20 cellular contexts compared by ENCODE assay signal in the genomic region with DNA sequence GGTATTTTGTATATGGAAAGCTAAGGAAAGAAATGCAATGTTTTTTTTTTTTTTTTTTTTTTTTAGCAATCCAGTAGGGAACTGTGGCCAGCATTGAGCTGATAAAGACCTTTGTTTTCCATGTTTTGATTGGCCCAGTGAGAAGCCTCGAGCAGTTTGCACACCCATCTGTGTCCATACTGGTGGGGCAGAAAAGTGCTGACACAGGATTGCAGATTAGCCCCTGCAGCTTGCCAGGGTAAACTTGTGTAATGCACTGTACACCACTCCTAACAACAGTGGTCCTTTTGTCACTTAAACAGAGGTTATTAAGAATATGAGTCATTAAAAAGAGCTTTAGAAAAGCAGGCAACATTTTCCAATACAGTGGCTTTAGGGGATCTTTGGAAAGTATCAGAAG.
DNase-seq lines count a peak whose midpoint lies in the region; FAIRE-seq and TF ChIP-seq lines count a peak whose summit lies in the region.
"Had no signal": no experiment of that assay in that cellular context is flagged by ENCODE, and none has a peak within 500 bp of the region (broad histone marks: within the 10 kb centered on the region; RNA-seq: fewer than 3 reads in every experiment).

No MANE protein-coding gene starts in this region.

- H3K79me2 ChIP-seq in H1 (ENCODE audit: control insufficient read depth in 1 of 2, insufficient read depth in 2 of 2, low read length in 2 of 2): no peaks in the 10 kb centered on the region

- H3K36me3 Mint-ChIP-seq in Calu3 (ENCODE audit: insufficient read depth, unreplicated experiment): no peaks in the 10 kb centered on the region
- H3K36me3 Mint-ChIP-seq: activated naive CD8-positive, alpha-beta T cell treated with anti-CD3 and anti-CD28 coated beads for 36 hours had no signal

- no peak overlapping the region for H3K23ac ChIP-seq in H1 (ENCODE audit: insufficient read length)
- no peak overlapping the region for H3K23ac ChIP-seq in mesenchymal stem cell (ENCODE audit: low read length in 2 of 2)

- H3K56ac ChIP-seq in H1 (replicated peaks; ENCODE audit: insufficient read length, low read depth, low read length): no peak overlapping the region

- H3K4me3 ChIP-seq in H1 (ENCODE audit: extremely low read depth in 1 of 4, insufficient read depth in 2 of 4, low read depth in 3 of 4, low read length in 4 of 4) (no peak overlapping the region), mesenchymal stem cell (ENCODE audit: insufficient read depth in 1 of 2, low read depth in 1 of 2, low read length in 2 of 2) (no peak overlapping the region), coronary artery (no peak overlapping the region), transverse colon (no peak overlapping the region)
- H3K4me3 ChIP-seq: Peyer's patch, tibial nerve had no signal

- H3K27ac ChIP-seq in H1 (ENCODE audit: low read depth, low read length) (no peak overlapping the region), mesenchymal stem cell (ENCODE audit: low read length, poor library complexity, severe bottlenecking) (no peak overlapping the region), coronary artery (no peak overlapping the region), transverse colon (no peak overlapping the region)
- H3K27ac ChIP-seq: Peyer's patch, tibial nerve had no signal

- no peak for TF ChIP-seq CTCF in Calu3 (IDR thresholded peaks at IDR 0.05; ENCODE audit: unreplicated experiment)
- TF ChIP-seq CTCF in H1 (IDR thresholded peaks at IDR 0.05; ENCODE audit: control extremely low read depth in 1 of 3, insufficient read depth in 1 of 3, low read depth in 1 of 3, low read length in 3 of 3): no peak
- no peak for TF ChIP-seq CTCF in coronary artery (IDR thresholded peaks at IDR 0.05)
- TF ChIP-seq CTCF in transverse colon (IDR thresholded peaks at IDR 0.05): no peak

- no peak overlapping the region for H3K14ac ChIP-seq in H1 (ENCODE audit: insufficient read length)
- H3K14ac ChIP-seq in mesenchymal stem cell (ENCODE audit: low read length in 2 of 2): no peak overlapping the region

- peak overlapping the region; percentile 55 for H3K27ac Mint-ChIP-seq in Calu3 (ENCODE audit: unreplicated experiment)
- H3K27ac Mint-ChIP-seq: activated naive CD8-positive, alpha-beta T cell treated with anti-CD3 and anti-CD28 coated beads for 36 hours; B cell had no signal

- DNase-seq in Calu3 (peak; percentile 52), NCI-H774 (lab: John Stamatoyannopoulos, UW) (peak; percentile 15), H1 (ENCODE audit: low read depth in 1 of 2, low spot score in 2 of 2) (no peak), mesenchymal stem cell (peak; percentile 61), NCI-H510A treated with DMSO at 0.1 percent for 48 hours (lab: John Stamatoyannopoulos, UW) (no peak), coronary artery (ENCODE audit: low spot score) (no peak), transverse colon (no peak), Kasumi-1 (lab: John Stamatoyannopoulos, UW) (no peak)
- DNase-seq: activated CD4-positive, alpha-beta T cell treated with anti-CD3 and anti-CD28 coated beads for 48 hours; activated naive CD8-positive, alpha-beta T cell treated with anti-CD3 and anti-CD28 coated beads for 36 hours; cortex of kidney; DMS53; midbrain; NCI-H2171 treated with DMSO at 0.1 percent for 48 hours; Peyer's patch; posterior cingulate gyrus; stimulated activated CD8-positive, alpha-beta memory T cell treated with anti-CD3 and anti-CD28 coated beads, Interleukin-4, amount 100 ng/mL, for 48 hours; T-helper 2 cell had no signal

- H3K4me1 ChIP-seq in H1 (replicated peaks in 1 of 4; ENCODE audit: control insufficient read depth in 3 of 4, insufficient read depth in 4 of 4, low read length in 3 of 4) (no peaks in the 10 kb centered on the region), mesenchymal stem cell (ENCODE audit: control insufficient read depth, insufficient read depth, low read depth, low read length) (peaks cover 2% of the 10 kb centered on the region), transverse colon (peaks cover 0 to 4% (median 0%) of the 10 kb centered on the region in 4 donors)
- H3K4me1 ChIP-seq: Peyer's patch had no signal

- no peak for FAIRE-seq in H1 (lab: Jason Lieb, UNC)

- no peak overlapping the region for H4K91ac ChIP-seq in H1 (replicated peaks; ENCODE audit: insufficient read length, low read length)
- no peak overlapping the region for H4K91ac ChIP-seq in mesenchymal stem cell (ENCODE audit: low read length)

- POLR2A ChIA-PET in H1 (lab: Charles Lee; ENCODE audit: partially characterized antibody): no interaction called here

- no peaks in the 10 kb centered on the region for H3K27me3 ChIP-seq in H1 (replicated peaks in 1 of 4; ENCODE audit: control insufficient read depth in 3 of 4, extremely low read depth in 1 of 4, insufficient read depth in 3 of 4, low read length in 3 of 4)
- no peaks in the 10 kb centered on the region for H3K27me3 ChIP-seq in mesenchymal stem cell (ENCODE audit: control insufficient read depth in 1 of 2, insufficient read depth in 1 of 2, low read length in 2 of 2)
- H3K27me3 ChIP-seq in transverse colon: no peaks in the 10 kb centered on the region
- H3K27me3 ChIP-seq: Peyer's patch, tibial nerve had no signal

- no peaks in the 10 kb centered on the region for H3K9me3 ChIP-seq in H1 (ENCODE audit: insufficient read depth in 2 of 2, low read depth in 1 of 2, low read length in 1 of 2)
- no peaks in the 10 kb centered on the region for H3K9me3 ChIP-seq in mesenchymal stem cell (ENCODE audit: control insufficient read depth, low read length)
- no peaks in the 10 kb centered on the region for H3K9me3 ChIP-seq in transverse colon
- H3K9me3 ChIP-seq: Peyer's patch, tibial nerve had no signal

- H3K18ac ChIP-seq in H1 (ENCODE audit: extremely low read depth, low read length) (no peak overlapping the region), mesenchymal stem cell (ENCODE audit: low read depth in 1 of 2, low read length in 2 of 2) (peak overlapping the region in 1 of 2 experiments; percentile 82)

- H2BK15ac ChIP-seq in H1 (ENCODE audit: low read length) (no peak overlapping the region), mesenchymal stem cell (ENCODE audit: low read depth, poor library complexity, severe bottlenecking) (no peak overlapping the region)

- no peak for TF ChIP-seq POLR2A in H1 (IDR thresholded peaks at IDR 0.05; ENCODE audit: control extremely low read depth in 1 of 2, low read depth in 2 of 2, low read length in 2 of 2)
- no peak for TF ChIP-seq POLR2A in transverse colon (IDR thresholded peaks at IDR 0.05)

- in situ Hi-C loops in transverse colon (cut with MboI; ENCODE audit: low pct_ligation_motif_present in 1 of 4, low pct_unique_long_range_greater_than_20kb in 1 of 4, low sequenced_read_pairs in 3 of 4): loop anchor here in 1 of 4 donors (25.0 kb wide), 1 partner anchor 330 kb away; a partner anchor contains a TSS

- H3K4me2 ChIP-seq in H1 (ENCODE audit: insufficient read depth in 1 of 2, low read depth in 2 of 2, low read length in 2 of 2): no peak overlapping the region
- no peak overlapping the region for H3K4me2 ChIP-seq in mesenchymal stem cell (ENCODE audit: low read length, poor library complexity, severe bottlenecking)

- TF ChIP-seq RAD21 in H1 (IDR thresholded peaks at IDR 0.05 in 1 of 2, conservative IDR thresholded peaks at IDR 0.05 in 1 of 2; ENCODE audit: low read depth in 2 of 2, low read length in 2 of 2): no peak

- BruUV-seq in Calu3 (replicated peaks; lab: Mats Ljungman, UMichigan): no TSS peak

- TF ChIP-seq EP300 in H1 (IDR thresholded peaks at IDR 0.05; ENCODE audit: borderline replicate concordance in 1 of 2, low read depth in 2 of 2, low read length in 2 of 2) (no peak), transverse colon (IDR thresholded peaks at IDR 0.05; ENCODE audit: low read depth) (no peak)

- H3K4me3 Mint-ChIP-seq in Calu3 (ENCODE audit: low read depth, unreplicated experiment): no peak overlapping the region
- H3K4me3 Mint-ChIP-seq: activated naive CD8-positive, alpha-beta T cell treated with anti-CD3 and anti-CD28 coated beads for 36 hours; B cell had no signal

- H2BK5ac ChIP-seq in H1 (ENCODE audit: low read depth, low read length) (no peak overlapping the region), mesenchymal stem cell (ENCODE audit: low read depth, low read length, poor library complexity, severe bottlenecking) (no peak overlapping the region)

- CTCF ChIA-PET in Calu3 (lab: Charles Lee) (interaction anchor here (0.6 to 1.4 kb wide), 11 partner anchors 8 to 133 kb away, joined by 3 to 5 read pairs (median 3); a partner anchor contains a TSS), H1 (lab: Charles Lee; ENCODE audit: partially characterized antibody) (interaction anchor here (0.6 to 1.5 kb wide), 4 partner anchors 15 to 171 kb away, joined by 3 to 5 read pairs (median 4); no protein-coding TSS in a partner anchor)

- H3K4me1 Mint-ChIP-seq in Calu3 (ENCODE audit: low read depth, unreplicated experiment): peaks cover 19% of the 10 kb centered on the region
- H3K4me1 Mint-ChIP-seq: B cell had no signal

- H3K9ac ChIP-seq in H1 (replicated peaks in 1 of 4; ENCODE audit: extremely low read depth in 1 of 4, low read depth in 3 of 4, low read length in 3 of 4) (no peak overlapping the region), mesenchymal stem cell (ENCODE audit: low read length) (peak overlapping the region; percentile 50)

- H4K5ac ChIP-seq in H1 (ENCODE audit: insufficient read length, low read depth, low read length): no peak overlapping the region

- H2AFZ ChIP-seq in H1 (ENCODE audit: low read length) (no peak overlapping the region), mesenchymal stem cell (ENCODE audit: low read depth, low read length) (no peak overlapping the region)

- H2BK20ac ChIP-seq in H1 (ENCODE audit: low read length): no peak overlapping the region

- intact Hi-C loops in Calu3 (cut with micrococcal nuclease; ENCODE audit: unreplicated experiment): loop anchor here (2.0 to 10.0 kb wide), 3 partner anchors 13 to 100 kb away; no protein-coding TSS in a partner anchor
- intact Hi-C loops in transverse colon (cut with DNase I; ENCODE audit: low total_unique reads): no loop called here

- H3K79me1 ChIP-seq in H1 (ENCODE audit: low read depth, low read length): no peaks in the 10 kb centered on the region
- H3K79me1 ChIP-seq in mesenchymal stem cell (replicated peaks; ENCODE audit: low read length, poor library complexity, severe bottlenecking): no peaks in the 10 kb centered on the region

- H4K8ac ChIP-seq in H1 (ENCODE audit: extremely low read depth, insufficient read depth, low read length): no peak overlapping the region
- no peak overlapping the region for H4K8ac ChIP-seq in mesenchymal stem cell (ENCODE audit: low read length)

- H3K27me3 Mint-ChIP-seq in Calu3 (ENCODE audit: unreplicated experiment): no peaks in the 10 kb centered on the region
- H3K27me3 Mint-ChIP-seq: B cell had no signal

- H4K20me1 ChIP-seq in H1 (replicated peaks in 1 of 2; ENCODE audit: control insufficient read depth in 1 of 2, insufficient read depth in 2 of 2, low read length in 2 of 2): no peaks in the 10 kb centered on the region

- H2BK120ac ChIP-seq in H1 (replicated peaks; ENCODE audit: low read depth, low read length) (no peak overlapping the region), mesenchymal stem cell (ENCODE audit: low read depth, low read length) (no peak overlapping the region)

- H3K23me2 ChIP-seq in H1 (ENCODE audit: low read depth, low read length): no peaks in the 10 kb centered on the region

- H3K9me3 Mint-ChIP-seq in Calu3 (ENCODE audit: low read depth, unreplicated experiment): peaks cover 3% of the 10 kb centered on the region
- H3K9me3 Mint-ChIP-seq: activated naive CD8-positive, alpha-beta T cell treated with anti-CD3 and anti-CD28 coated beads for 36 hours had no signal

- H3K36me3 ChIP-seq in H1 (ENCODE audit: control insufficient read depth in 2 of 4, insufficient read depth in 4 of 4, low read length in 3 of 4) (no peaks in the 10 kb centered on the region), mesenchymal stem cell (ENCODE audit: control insufficient read depth in 1 of 2, insufficient read depth in 2 of 2, low read depth in 1 of 2, low read length in 2 of 2) (no peaks in the 10 kb centered on the region), transverse colon (no peaks in the 10 kb centered on the region)
- H3K36me3 ChIP-seq: Peyer's patch, tibial nerve had no signal

- no peak overlapping the region for H2BK12ac ChIP-seq in H1 (ENCODE audit: low read depth, low read length)
- peak overlapping the region in 1 of 2 experiments; percentile 37 for H2BK12ac ChIP-seq in mesenchymal stem cell (ENCODE audit: low read length in 2 of 2)

- H3K4ac ChIP-seq in H1 (replicated peaks; ENCODE audit: insufficient read length, low read depth, low read length) (no peak overlapping the region), mesenchymal stem cell (ENCODE audit: low read depth in 1 of 2, low read length in 2 of 2) (peak overlapping the region in 1 of 2 experiments; percentile 7)

- H2AK5ac ChIP-seq in H1 (ENCODE audit: low read depth, low read length): no peak overlapping the region
- H2AK5ac ChIP-seq in mesenchymal stem cell (ENCODE audit: low read length, severe bottlenecking): no peak overlapping the region

- 76% methylated on average over 1 of the region's 1 CpG; no CpG with 5 or more reads in 1 of the 2 experiments for WGBS in H1 (ENCODE audit: extremely low coverage in 1 of 2, insufficient coverage in 1 of 2, insufficient read length in 1 of 2, insufficient replicate concordance in 2 of 2, low coverage in 1 of 2, low lambda C conversion rate in 2 of 2, missing lambda C conversion rate in 1 of 2), 2 experiments
- WGBS in mesenchymal stem cell: 58% methylated on average over 1 of the region's 1 CpG
- WGBS in transverse colon (ENCODE audit: low coverage in 1 of 2), 2 donors: 17 to 33% methylated on average over 1 of the region's 1 CpG

Comparison
In these comparisons a context has a peak if more than half of its experiments do, and no peak if none do; other contexts are left out.
1. DNase-seq: peak in Calu3 (single experiment), NCI-H774 (single experiment) and mesenchymal stem cell (single experiment); none in H1 (0 of 2), NCI-H510A treated with DMSO at 0.1 percent for 48 hours (single experiment), coronary artery (single experiment), transverse colon (single experiment) and Kasumi-1 (0 of 2).